Comparison of ENCODE assay signal across 1 cellular context in the genomic region with DNA sequence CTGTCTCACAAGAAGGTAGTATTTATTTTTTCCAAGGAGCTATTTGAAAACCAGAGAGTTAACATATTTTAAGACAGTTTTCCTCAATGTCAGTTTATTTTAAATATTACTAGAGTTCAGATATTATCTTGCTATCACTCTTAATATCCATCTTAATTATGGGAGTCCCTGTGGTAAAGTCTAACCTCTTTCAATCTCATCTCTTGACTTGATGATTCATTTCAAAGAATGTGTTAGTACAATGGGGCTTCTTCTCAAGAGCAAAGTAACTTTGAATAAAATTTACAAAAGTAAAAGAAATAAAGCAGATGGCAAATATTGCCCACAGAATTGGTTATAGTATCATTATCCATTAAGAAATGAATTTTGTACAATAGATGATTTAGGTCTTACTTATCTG.
A peak's percentile ranks its signal among the peaks of the same experiment; 100 is the strongest.
TF ChIP-seq lines count a peak whose summit lies in the region.

No MANE protein-coding gene starts in this region.

TF ChIP-seq in SK-N-SH, 30 proteins besides CTCF, POLR2A, EP300 and RAD21 (continued from another document):
- TF ChIP-seq IRF3 (IDR thresholded peaks at IDR 0.05; ENCODE audit: low read depth, low read length) (no peak), FOXJ3 (CRISPR knock-in tag; IDR thresholded peaks at IDR 0.05) (no peak), RCOR1 (IDR thresholded peaks at IDR 0.05; ENCODE audit: low read length) (no peak), POLR2AphosphoS5 (IDR thresholded peaks at IDR 0.05; ENCODE audit: low read depth, low read length) (no peak; the same call in 1 of the 2 replicates), JUND (IDR thresholded peaks at IDR 0.05) (peak; percentile 67), NFIC (IDR thresholded peaks at IDR 0.05; ENCODE audit: borderline replicate concordance) (peak; percentile 38; the same call in 1 of the 2 replicates), TAF1 (IDR thresholded peaks at IDR 0.05; ENCODE audit: borderline replicate concordance, low read depth, low read length) (no peak), TEAD4 (IDR thresholded peaks at IDR 0.05; ENCODE audit: borderline replicate concordance, insufficient read depth) (peak; percentile 48; the same call in 1 of the 2 replicates), RFX5 (IDR thresholded peaks at IDR 0.05; ENCODE audit: low read length) (no peak), SMC3 (IDR thresholded peaks at IDR 0.05; ENCODE audit: low read depth, low read length) (no peak), ZBTB33 (IDR thresholded peaks at IDR 0.05; ENCODE audit: borderline replicate concordance, low read depth) (no peak), CHD2 (IDR thresholded peaks at IDR 0.05; ENCODE audit: low read length, partially characterized antibody) (no peak), RXRA (IDR thresholded peaks at IDR 0.05; ENCODE audit: borderline replicate concordance, low read depth) (0 out of 2 replicates have a peak, but pooled peaks have one; percentile 12), EZH2phosphoT487 (IDR thresholded peaks at IDR 0.05; ENCODE audit: borderline replicate concordance, low read depth) (no peak), MAX (IDR thresholded peaks at IDR 0.05; ENCODE audit: low read depth) (no peak), PBX3 (IDR thresholded peaks at IDR 0.05) (peak; percentile 76), SIN3A (IDR thresholded peaks at IDR 0.05; ENCODE audit: borderline replicate concordance, low read depth, low read length) (no peak), NRF1 (IDR thresholded peaks at IDR 0.05; ENCODE audit: low read depth, low read length) (no peak), MXI1 (IDR thresholded peaks at IDR 0.05; ENCODE audit: low read depth, low read length) (no peak)
- TF ChIP-seq, protein P1, sequence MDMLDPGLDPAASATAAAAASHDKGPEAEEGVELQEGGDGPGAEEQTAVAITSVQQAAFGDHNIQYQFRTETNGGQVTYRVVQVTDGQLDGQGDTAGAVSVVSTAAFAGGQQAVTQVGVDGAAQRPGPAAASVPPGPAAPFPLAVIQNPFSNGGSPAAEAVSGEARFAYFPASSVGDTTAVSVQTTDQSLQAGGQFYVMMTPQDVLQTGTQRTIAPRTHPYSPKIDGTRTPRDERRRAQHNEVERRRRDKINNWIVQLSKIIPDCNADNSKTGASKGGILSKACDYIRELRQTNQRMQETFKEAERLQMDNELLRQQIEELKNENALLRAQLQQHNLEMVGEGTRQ (IDR thresholded peaks at IDR 0.05; ENCODE audit: borderline replicate concordance, low read depth, low read length) = no peak
- TF ChIP-seq, protein P2, sequence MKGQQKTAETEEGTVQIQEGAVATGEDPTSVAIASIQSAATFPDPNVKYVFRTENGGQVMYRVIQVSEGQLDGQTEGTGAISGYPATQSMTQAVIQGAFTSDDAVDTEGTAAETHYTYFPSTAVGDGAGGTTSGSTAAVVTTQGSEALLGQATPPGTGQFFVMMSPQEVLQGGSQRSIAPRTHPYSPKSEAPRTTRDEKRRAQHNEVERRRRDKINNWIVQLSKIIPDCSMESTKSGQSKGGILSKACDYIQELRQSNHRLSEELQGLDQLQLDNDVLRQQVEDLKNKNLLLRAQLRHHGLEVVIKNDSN (IDR thresholded peaks at IDR 0.05; ENCODE audit: borderline replicate concordance, low read depth) = no peak
TF ChIP-seq in SK-N-SH: peak in this region for 7.
